ENCODE assay signal across 1 cellular context in the genomic region with DNA sequence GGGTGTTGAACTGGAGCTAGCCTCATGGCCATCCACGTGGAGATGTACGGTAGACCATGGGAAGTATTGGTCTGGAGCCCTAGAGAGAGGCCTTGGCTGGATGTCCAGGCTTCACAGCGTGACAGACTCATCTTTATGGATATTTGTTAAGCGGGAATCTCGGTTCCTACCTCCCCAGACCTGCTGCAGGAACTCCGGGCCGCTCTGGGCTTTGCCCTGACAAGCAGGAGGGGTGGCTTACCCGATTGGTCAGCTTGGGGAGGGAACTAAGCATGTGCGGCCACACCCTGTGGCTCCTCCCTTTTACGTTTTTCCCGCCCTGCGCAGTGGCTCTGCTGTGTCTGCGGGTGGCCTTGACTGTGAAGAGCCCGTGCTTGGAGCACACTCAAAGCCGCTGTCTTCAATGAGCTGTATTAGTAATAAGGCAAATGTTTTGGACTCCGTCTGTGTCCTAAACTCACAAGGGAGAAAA.
TF ChIP-seq lines count a peak whose summit lies in the region.

No MANE protein-coding gene starts in this region.

TF ChIP-seq in IMR-90, 13 proteins besides CTCF, POLR2A, EP300 and RAD21 (continued from another document):
- TF ChIP-seq RFX5 (IDR thresholded peaks at IDR 0.05; ENCODE audit: low read depth, low read length), result no peak
- no peak for TF ChIP-seq MXI1 (IDR thresholded peaks at IDR 0.05; ENCODE audit: borderline replicate concordance, low read depth, low read length)
- TF ChIP-seq RCOR1 (IDR thresholded peaks at IDR 0.05; ENCODE audit: insufficient replicate concordance, low read length), result no peak
- TF ChIP-seq CEBPB (IDR thresholded peaks at IDR 0.05; ENCODE audit: low read depth, low read length), result no peak
